12 cellular contexts compared by ENCODE assay signal in genomic region chr1:198649598-198650338, GRCh38. TPM values are rescaled to one million over a fixed set of nuclear protein-coding genes. Genes with fewer than 3 reads are reported as not detected.
A peak's percentile ranks its signal among the peaks of the same experiment; 100 is the strongest.
DNase-seq lines count a peak whose midpoint lies in the region; ATAC-seq and TF ChIP-seq lines count a peak whose summit lies in the region.
"Had no signal": no experiment of that assay in that cellular context is flagged by ENCODE, and none has a peak within 500 bp of the region (broad histone marks: within the 10 kb centered on the region; RNA-seq: fewer than 3 reads in every experiment).

No MANE protein-coding gene starts in this region.

- H3K27ac Mint-ChIP-seq in CD4-positive, CD25-positive, alpha-beta regulatory T cell = peak overlapping the region; percentile 90 to 98 (median 93)
- peak overlapping the region; percentile 93 for H3K27ac Mint-ChIP-seq in activated T-helper 17 cell treated with anti-CD3 and anti-CD28 coated beads, Interleukin-2, amount 50 U/mL, for 72 hours

- BruUV-seq in PC-3 (replicated peaks; lab: Mats Ljungman, UMichigan) = no TSS peak

- H3K9me3 Mint-ChIP-seq in CD4-positive, CD25-positive, alpha-beta regulatory T cell = no peaks in the 10 kb centered on the region
- H3K9me3 Mint-ChIP-seq in activated T-helper 17 cell treated with anti-CD3 and anti-CD28 coated beads, Interleukin-2, amount 50 U/mL, for 72 hours = no peaks in the 10 kb centered on the region

- no peaks in the 10 kb centered on the region for H3K79me2 ChIP-seq in osteoblast (ENCODE audit: insufficient read depth, low read length)
- H3K79me2 ChIP-seq in PC-3 (ENCODE audit: low read length) = no peaks in the 10 kb centered on the region

- intact Hi-C loops in PC-3 (cut with micrococcal nuclease) = no loop called here

- no peaks in the 10 kb centered on the region for H3K27me3 ChIP-seq in CD4-positive, CD25-positive, alpha-beta regulatory T cell (ENCODE audit: control insufficient read depth, insufficient read depth, low read length)
- H3K27me3 ChIP-seq in osteoblast (ENCODE audit: insufficient read depth, low read length) (no peaks in the 10 kb centered on the region), PC-3 (ENCODE audit: low read length) (no peaks in the 10 kb centered on the region)
- H3K27me3 ChIP-seq: BLaER1, thyroid gland had no signal

- H3K9me2 ChIP-seq in PC-3 (replicated peaks; ENCODE audit: low read length) = no peaks in the 10 kb centered on the region

- H3F3A ChIP-seq in PC-3 (ENCODE audit: low read length, unreplicated experiment) = no peaks in the 10 kb centered on the region

- H3K4me3 ChIP-seq in CD4-positive, CD25-positive, alpha-beta regulatory T cell (ENCODE audit: low read depth, low read length) = peak overlapping the region; percentile 100
- H3K4me3 ChIP-seq in osteoblast (ENCODE audit: insufficient read depth, low read length) = no peak overlapping the region
- no peak overlapping the region for H3K4me3 ChIP-seq in PC-3 (ENCODE audit: low read length)
- H3K4me3 ChIP-seq: BLaER1, thyroid gland had no signal

- H2AFZ ChIP-seq in osteoblast (ENCODE audit: low read length) = no peak overlapping the region
- no peak overlapping the region for H2AFZ ChIP-seq in PC-3 (ENCODE audit: low read length)

- POLR2A ChIA-PET in PC-3 (lab: Charles Lee; ENCODE audit: unreplicated experiment) = no interaction called here

- peaks cover 94% of the 10 kb centered on the region for H3K4me1 ChIP-seq in CD4-positive, CD25-positive, alpha-beta regulatory T cell (ENCODE audit: control insufficient read depth, insufficient read depth, low read length, poor library complexity, severe bottlenecking)
- H3K4me1 ChIP-seq in osteoblast (ENCODE audit: insufficient read depth, low read length) (no peaks in the 10 kb centered on the region), PC-3 (ENCODE audit: insufficient read depth, low read length) (no peaks in the 10 kb centered on the region)
- H3K4me1 ChIP-seq: thyroid gland had no signal

- H3K27me3 Mint-ChIP-seq in CD4-positive, CD25-positive, alpha-beta regulatory T cell = no peaks in the 10 kb centered on the region
- no peaks in the 10 kb centered on the region for H3K27me3 Mint-ChIP-seq in activated T-helper 17 cell treated with anti-CD3 and anti-CD28 coated beads, Interleukin-2, amount 50 U/mL, for 72 hours

- CTCF ChIA-PET in PC-3 (lab: Charles Lee) = no interaction called here

- peak; percentile 52 to 53 for ATAC-seq in CD4-positive, CD25-positive, alpha-beta regulatory T cell (ENCODE audit: low read depth in 2 of 2)
- peak; percentile 58 for ATAC-seq in GM19025 (IDR thresholded peaks at IDR 0.05; ENCODE audit: low read depth, unreplicated experiment)
- peak; percentile 52 for ATAC-seq in HG03342 (IDR thresholded peaks at IDR 0.05; ENCODE audit: unreplicated experiment)
- ATAC-seq in activated T-helper 17 cell treated with anti-CD3 and anti-CD28 coated beads, Interleukin-2, amount 50 U/mL, for 72 hours (replicated peaks) = peak; percentile 83
- ATAC-seq in PC-3 = no peak
- ATAC-seq in GM21526 (IDR thresholded peaks at IDR 0.05; ENCODE audit: low FRiP score, unreplicated experiment) = no peak

- H4K20me1 ChIP-seq in osteoblast (ENCODE audit: insufficient read depth, low read length) = no peaks in the 10 kb centered on the region
- H4K20me1 ChIP-seq in PC-3 (ENCODE audit: low read length) = no peaks in the 10 kb centered on the region
- H4K20me1 ChIP-seq: BLaER1 had no signal

- H3K4me2 ChIP-seq in osteoblast (ENCODE audit: insufficient read depth, low read length) = no peak overlapping the region
- H3K4me2 ChIP-seq in PC-3 (ENCODE audit: low read length) = no peak overlapping the region
- H3K4me2 ChIP-seq: BLaER1 had no signal

- no peak for TF ChIP-seq CTCF in osteoblast (IDR thresholded peaks at IDR 0.05; ENCODE audit: extremely low read depth, low read depth, low read length)
- no peak for TF ChIP-seq CTCF in PC-3 (conservative IDR thresholded peaks at IDR 0.05; ENCODE audit: low read depth, low read length)

- H3K36me3 ChIP-seq in CD4-positive, CD25-positive, alpha-beta regulatory T cell (ENCODE audit: control insufficient read depth, insufficient read depth, low read length) = peaks cover 38% of the 10 kb centered on the region
- H3K36me3 ChIP-seq in osteoblast (ENCODE audit: insufficient read depth, low read length) (no peaks in the 10 kb centered on the region), PC-3 (ENCODE audit: low read depth, low read length) (no peaks in the 10 kb centered on the region)
- H3K36me3 ChIP-seq: BLaER1, thyroid gland had no signal

- H3K9me3 ChIP-seq in CD4-positive, CD25-positive, alpha-beta regulatory T cell (ENCODE audit: control insufficient read depth in 2 of 2, low read length in 2 of 2) = no peaks in the 10 kb centered on the region
- no peaks in the 10 kb centered on the region for H3K9me3 ChIP-seq in osteoblast (ENCODE audit: low read depth, low read length)
- H3K9me3 ChIP-seq in PC-3 (ENCODE audit: low read length) = no peaks in the 10 kb centered on the region
- H3K9me3 ChIP-seq: BLaER1, thyroid gland had no signal

- H3K27ac ChIP-seq in CD4-positive, CD25-positive, alpha-beta regulatory T cell (ENCODE audit: insufficient read depth, low read length, poor library complexity, severe bottlenecking) = peak overlapping the region; percentile 97
- H3K27ac ChIP-seq in osteoblast (ENCODE audit: low read depth, low read length) (no peak overlapping the region), PC-3 (ENCODE audit: low read length) (no peak overlapping the region)
- H3K27ac ChIP-seq: BLaER1, thyroid gland had no signal

- no peak overlapping the region for H3K9ac ChIP-seq in PC-3 (ENCODE audit: low read length)
- H3K9ac ChIP-seq: BLaER1 had no signal

- peaks cover 53% of the 10 kb centered on the region for H3K36me3 Mint-ChIP-seq in CD4-positive, CD25-positive, alpha-beta regulatory T cell
- peaks cover 91% of the 10 kb centered on the region for H3K36me3 Mint-ChIP-seq in activated T-helper 17 cell treated with anti-CD3 and anti-CD28 coated beads, Interleukin-2, amount 50 U/mL, for 72 hours (ENCODE audit: low read depth)

- DNase-seq in CD4-positive, CD25-positive, alpha-beta regulatory T cell = peak in 1 of 3 donors; percentile 63
- DNase-seq in RKO (ENCODE audit: low spot score) (no peak), osteoblast (ENCODE audit: insufficient read length, low spot score, missing footprints) (no peak), PC-3 (no peak)
- DNase-seq: activated gamma-delta T cell, NCI-H526 treated with DMSO at 0.1 percent for 48 hours, thyroid gland had no signal

- H3K4me3 Mint-ChIP-seq in CD4-positive, CD25-positive, alpha-beta regulatory T cell = peak overlapping the region; percentile 85 to 95 (median 92)
- H3K4me3 Mint-ChIP-seq in activated T-helper 17 cell treated with anti-CD3 and anti-CD28 coated beads, Interleukin-2, amount 50 U/mL, for 72 hours = peak overlapping the region; percentile 89

- peaks cover 46 to 65% (median 49%) of the 10 kb centered on the region in 4 donors for H3K4me1 Mint-ChIP-seq in CD4-positive, CD25-positive, alpha-beta regulatory T cell
- H3K4me1 Mint-ChIP-seq in activated T-helper 17 cell treated with anti-CD3 and anti-CD28 coated beads, Interleukin-2, amount 50 U/mL, for 72 hours = peaks cover 31% of the 10 kb centered on the region

RNA-seq across cellular contexts. Expression of gene PTPRC, which starts 10.9 kb away (rescaled TPM):
- total RNA-seq in CD4-positive, CD25-positive, alpha-beta regulatory T cell = 946 TPM
- 1,000 to 10,000 TPM; 1,055 to 1,099 (median 1,073) TPM for polyA plus RNA-seq in CD4-positive, CD25-positive, alpha-beta regulatory T cell
- 100 to 1,000 TPM; 366 to 421 TPM for total RNA-seq in activated T-helper 17 cell treated with anti-CD3 and anti-CD28 coated beads, Interleukin-2, amount 50 U/mL, for 72 hours
- total RNA-seq in osteoblast = under 0.01 and 1.1 TPM in 2 replicates
- total RNA-seq in PC-3 (2014; rRNA removed) = 0.11 TPM in 1 of 2 replicates, not detected in the other

Comparison
In these comparisons a context has a peak if more than half of its experiments do, and no peak if none do; other contexts are left out.
1. ATAC-seq: peak in CD4-positive, CD25-positive, alpha-beta regulatory T cell (2 of 2), GM19025 (single experiment), HG03342 (single experiment) and activated T-helper 17 cell treated with anti-CD3 and anti-CD28 coated beads, Interleukin-2, amount 50 U/mL, for 72 hours (single experiment); none in PC-3 (single experiment) and GM21526 (single experiment).
2. RNA of gene PTPRC, which starts 10.9 kb away (total RNA-seq): 946 TPM in CD4-positive, CD25-positive, alpha-beta regulatory T cell (single experiment) and 366 to 421 TPM in activated T-helper 17 cell treated with anti-CD3 and anti-CD28 coated beads, Interleukin-2, amount 50 U/mL, for 72 hours; under 0.01 to 1.1 TPM in osteoblast and 0.11 TPM in PC-3; every median in the first group is over 100 times any median in the second.